In the genomic region with DNA sequence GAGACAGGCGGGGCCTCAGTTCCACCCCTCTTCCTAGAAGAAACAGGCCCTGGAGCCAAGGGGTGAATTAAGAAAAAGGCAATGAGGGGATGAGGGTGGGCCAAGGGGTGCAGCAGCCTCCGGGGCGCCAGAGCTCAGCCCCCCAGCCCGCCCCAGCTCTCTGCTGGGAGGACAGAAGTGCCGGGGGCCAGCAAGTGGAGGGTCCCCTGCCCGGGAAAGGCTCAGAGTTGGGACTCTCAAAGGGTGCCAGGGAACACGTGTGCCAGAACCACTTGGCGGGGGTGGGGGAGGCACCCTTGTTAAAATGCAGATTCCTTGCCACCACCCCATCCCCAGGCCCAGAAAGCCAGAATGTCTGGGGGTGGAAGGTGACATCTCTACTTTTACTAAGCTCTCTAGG, we compare ENCODE assay signal across 17 cellular contexts.
DNase-seq lines count a peak whose midpoint lies in the region; TF ChIP-seq lines count a peak whose summit lies in the region.
"Had no signal": no experiment of that assay in that cellular context is flagged by ENCODE, and none has a peak within 500 bp of the region (broad histone marks: within the 10 kb centered on the region; RNA-seq: fewer than 3 reads in every experiment).

No MANE protein-coding gene starts in this region.

- H3K9ac ChIP-seq in neuronal stem cell (ENCODE audit: low read depth, low read length, poor library complexity), result no peak overlapping the region
- H3K9ac ChIP-seq: BLaER1 had no signal

- H3K9me3 ChIP-seq in neuronal stem cell (replicated peaks in 1 of 2; ENCODE audit: control insufficient read depth in 2 of 2, insufficient read depth in 1 of 2, low read depth in 1 of 2, low read length in 2 of 2), result no peaks in the 10 kb centered on the region
- no peaks in the 10 kb centered on the region for H3K9me3 ChIP-seq in CD8-positive, alpha-beta memory T cell (ENCODE audit: low read length)
- H3K9me3 ChIP-seq: BE2C, BLaER1, Caco-2 had no signal

- H2BK12ac ChIP-seq in neuronal stem cell (ENCODE audit: low read length), result no peak overlapping the region

- no peak overlapping the region for H3K4ac ChIP-seq in neuronal stem cell (ENCODE audit: low read length)

- H2AFZ ChIP-seq in neuronal stem cell (ENCODE audit: low read length), result no peak overlapping the region

- no peaks in the 10 kb centered on the region for H3K9me3 Mint-ChIP-seq in chondrocyte (ENCODE audit: low read depth)
- H3K9me3 Mint-ChIP-seq in CD8-positive, alpha-beta memory T cell, result no peaks in the 10 kb centered on the region
- H3K9me3 Mint-ChIP-seq: CD4-positive, alpha-beta memory T cell; CD4-positive, CD25-positive, alpha-beta regulatory T cell had no signal

- DNase-seq in chondrocyte (ENCODE audit: low spot score), result peak; percentile 37
- no peak for DNase-seq in neuronal stem cell (ENCODE audit: low spot score)
- no peak for DNase-seq in glomerular visceral epithelial cell (ENCODE audit: extremely low spot score)
- DNase-seq in CD8-positive, alpha-beta memory T cell, result no peak
- DNase-seq in T-helper 2 cell, result no peak
- DNase-seq: 8988T; ACHN; BE2C; C1 segment of cervical spinal cord; Caco-2; Calu3; CD4-positive, alpha-beta memory T cell; CD4-positive, CD25-positive, alpha-beta regulatory T cell; DMS79 treated with DMSO at 0.1 percent for 48 hours; GF-D8 had no signal

- H3K23ac ChIP-seq in neuronal stem cell (ENCODE audit: low read depth, low read length, poor library complexity), result no peak overlapping the region

- peak overlapping the region; percentile 20 for H2AK5ac ChIP-seq in neuronal stem cell (ENCODE audit: low read depth, low read length)

- peak overlapping the region; percentile 10 for H2BK5ac ChIP-seq in neuronal stem cell (ENCODE audit: low read length)

- H3K36me3 Mint-ChIP-seq in chondrocyte (ENCODE audit: low read depth), result no peaks in the 10 kb centered on the region
- no peaks in the 10 kb centered on the region for H3K36me3 Mint-ChIP-seq in CD8-positive, alpha-beta memory T cell
- H3K36me3 Mint-ChIP-seq: CD14-positive monocyte; CD4-positive, alpha-beta memory T cell; CD4-positive, CD25-positive, alpha-beta regulatory T cell had no signal

- no CpG with 5 or more reads among the region's 8 CpGs for WGBS in neuronal stem cell (ENCODE audit: extremely low coverage in 2 of 2, insufficient read length in 2 of 2, insufficient replicate concordance in 1 of 2), 2 donors

- CTCF ChIA-PET in CD8-positive, alpha-beta memory T cell (lab: Charles Lee), result no interaction called here

- H3K4me3 ChIP-seq in neuronal stem cell (ENCODE audit: low read length in 2 of 2), result no peak overlapping the region
- no peak overlapping the region for H3K4me3 ChIP-seq in CD8-positive, alpha-beta memory T cell (ENCODE audit: low read length)
- H3K4me3 ChIP-seq: BLaER1 had no signal

- H3K27me3 Mint-ChIP-seq in chondrocyte (ENCODE audit: low read depth), result peaks cover 15% of the 10 kb centered on the region
- H3K27me3 Mint-ChIP-seq in CD8-positive, alpha-beta memory T cell, result peaks cover 9 to 27% of the 10 kb centered on the region in 2 donors
- H3K27me3 Mint-ChIP-seq: CD4-positive, CD25-positive, alpha-beta regulatory T cell had no signal

- no peak overlapping the region for H4K91ac ChIP-seq in neuronal stem cell (ENCODE audit: low read depth, low read length, poor library complexity)

- H3K4me1 Mint-ChIP-seq in chondrocyte (ENCODE audit: low read depth), result peaks cover 5% of the 10 kb centered on the region
- no peaks in the 10 kb centered on the region for H3K4me1 Mint-ChIP-seq in CD8-positive, alpha-beta memory T cell
- H3K4me1 Mint-ChIP-seq: CD14-positive monocyte; CD4-positive, alpha-beta memory T cell; CD4-positive, CD25-positive, alpha-beta regulatory T cell had no signal

- H3K27ac Mint-ChIP-seq in chondrocyte (ENCODE audit: unreplicated experiment), result no peak overlapping the region
- no peak overlapping the region for H3K27ac Mint-ChIP-seq in CD8-positive, alpha-beta memory T cell
- H3K27ac Mint-ChIP-seq: CD14-positive monocyte; CD4-positive, alpha-beta memory T cell; CD4-positive, CD25-positive, alpha-beta regulatory T cell had no signal

- no peak overlapping the region for H4K8ac ChIP-seq in neuronal stem cell (ENCODE audit: low read depth, low read length)

- no peak overlapping the region for H3K27ac ChIP-seq in neuronal stem cell (replicated peaks; ENCODE audit: low read length)
- no peak overlapping the region for H3K27ac ChIP-seq in CD8-positive, alpha-beta memory T cell (ENCODE audit: low read depth, low read length)
- H3K27ac ChIP-seq: BLaER1 had no signal

- no peaks in the 10 kb centered on the region for H3K79me1 ChIP-seq in neuronal stem cell (ENCODE audit: low read depth, low read length)

- no peak for TF ChIP-seq CTCF in chondrocyte (IDR thresholded peaks at IDR 0.05)

- no peaks in the 10 kb centered on the region for H3K36me3 ChIP-seq in neuronal stem cell (replicated peaks in 1 of 2; ENCODE audit: control insufficient read depth in 2 of 2, insufficient read depth in 2 of 2, low read length in 2 of 2)
- no peaks in the 10 kb centered on the region for H3K36me3 ChIP-seq in CD8-positive, alpha-beta memory T cell (ENCODE audit: insufficient read depth, low read length)
- H3K36me3 ChIP-seq: BE2C, BLaER1 had no signal

- no peak overlapping the region for H2BK120ac ChIP-seq in neuronal stem cell (ENCODE audit: low read depth, low read length)

- no peak overlapping the region for H3K14ac ChIP-seq in neuronal stem cell (ENCODE audit: low read length)

- peak overlapping the region; percentile 68 for H3K18ac ChIP-seq in neuronal stem cell (ENCODE audit: low read length)

- peaks cover 0 to 82% (median 0%) of the 10 kb centered on the region in 3 experiments for H3K27me3 ChIP-seq in neuronal stem cell (ENCODE audit: control insufficient read depth in 3 of 3, insufficient read depth in 3 of 3, low read depth in 1 of 3, low read length in 3 of 3)
- H3K27me3 ChIP-seq in CD8-positive, alpha-beta memory T cell (ENCODE audit: insufficient read depth, low read length, poor library complexity, severe bottlenecking), result peaks cover 8% of the 10 kb centered on the region
- H3K27me3 ChIP-seq: BE2C, BLaER1 had no signal

- peaks cover 0 to 3% of the 10 kb centered on the region in 2 donors for H3K4me1 ChIP-seq in neuronal stem cell (ENCODE audit: control insufficient read depth in 2 of 2, insufficient read depth in 1 of 2, low read depth in 1 of 2, low read length in 2 of 2)
- H3K4me1 ChIP-seq in CD8-positive, alpha-beta memory T cell (ENCODE audit: insufficient read depth, low read length), result no peaks in the 10 kb centered on the region
- H3K4me1 ChIP-seq: BE2C, BLaER1, Caco-2 had no signal

- no peak overlapping the region for H3K4me2 ChIP-seq in neuronal stem cell (ENCODE audit: insufficient read depth, low read length, poor library complexity, severe bottlenecking)
- H3K4me2 ChIP-seq: BLaER1 had no signal

- H3K4me3 Mint-ChIP-seq in chondrocyte (ENCODE audit: unreplicated experiment), result no peak overlapping the region
- no peak overlapping the region for H3K4me3 Mint-ChIP-seq in CD8-positive, alpha-beta memory T cell
- H3K4me3 Mint-ChIP-seq: CD14-positive monocyte; CD4-positive, alpha-beta memory T cell; CD4-positive, CD25-positive, alpha-beta regulatory T cell had no signal

- peak overlapping the region; percentile 10 for H2BK15ac ChIP-seq in neuronal stem cell (ENCODE audit: low read length)

- POLR2A ChIA-PET in CD8-positive, alpha-beta memory T cell (lab: Charles Lee), result no interaction called here
